Comparison of ENCODE assay signal across 18 cellular contexts in genomic region chr3:67614195-67614594, GRCh38.
"Had no signal": no experiment of that assay in that cellular context is flagged by ENCODE, and none has a peak within 500 bp of the region (broad histone marks: within the 10 kb centered on the region; RNA-seq: fewer than 3 reads in every experiment).

No MANE protein-coding gene starts in this region.

- ATAC-seq: activated T-cell treated with anti-CD3 and anti-CD28 coated beads, Interleukin-2, amount 50 U/mL, for 72 hours; body of pancreas; left colon; mucosa of descending colon; natural killer cell; psoas muscle had no signal

- H3K9me3 ChIP-seq: body of pancreas, esophagus muscularis mucosa, mucosa of descending colon, psoas muscle, sigmoid colon had no signal

- H3K4me1 ChIP-seq: body of pancreas, psoas muscle, sigmoid colon had no signal

- H3K27me3 ChIP-seq: body of pancreas, dorsolateral prefrontal cortex, esophagus muscularis mucosa, sigmoid colon had no signal

- H3K9me3 Mint-ChIP-seq: activated T-cell treated with anti-CD3 and anti-CD28 coated beads, Interleukin-2, amount 50 U/mL, for 72 hours; natural killer cell; T-helper 2 cell treated with Interferon-gamma antibody and Interleukin-4, amounts not matched to agents 5 μg/mL and 100 μg/mL, for 36 hours had no signal

- H3K27ac Mint-ChIP-seq: activated CD4-positive, alpha-beta memory T cell treated with anti-CD3 and anti-CD28 coated beads, Interleukin-2, amount 10 ng/mL, durations not matched to agents 7 days and 5 days; activated T-cell treated with anti-CD3 and anti-CD28 coated beads, Interleukin-2, amount 50 U/mL, for 72 hours; natural killer cell; T-helper 2 cell treated with Interferon-gamma antibody and Interleukin-4, amounts not matched to agents 5 μg/mL and 100 μg/mL, for 36 hours had no signal

- DNase-seq: activated CD4-positive, alpha-beta memory T cell treated with anti-CD3 and anti-CD28 coated beads, Interleukin-2, amount 10 ng/mL, durations not matched to agents 7 days and 5 days; activated CD4-positive, alpha-beta T cell treated with anti-CD3 and anti-CD28 coated beads for 1 hour; activated T-cell treated with anti-CD3 and anti-CD28 coated beads, Interleukin-2, amount 50 U/mL, for 72 hours; body of pancreas; cerebellar nuclear complex; dorsolateral prefrontal cortex; left colon; mammary epithelial cell; mucosa of descending colon; natural killer cell; occipital lobe; psoas muscle; sigmoid colon; stimulated activated CD4-positive, alpha-beta T cell treated with anti-CD3 and anti-CD28 coated beads, Interleukin-2, amount 100 ng/mL, for 48 hours; stimulated activated CD8-positive, alpha-beta memory T cell treated with anti-CD3 and anti-CD28 coated beads, Interleukin-4, amount 100 ng/mL, for 48 hours; SW 1271 had no signal

- H3K4me3 Mint-ChIP-seq: activated CD4-positive, alpha-beta memory T cell treated with anti-CD3 and anti-CD28 coated beads, Interleukin-2, amount 10 ng/mL, durations not matched to agents 7 days and 5 days; activated T-cell treated with anti-CD3 and anti-CD28 coated beads, Interleukin-2, amount 50 U/mL, for 72 hours; natural killer cell; T-helper 2 cell treated with Interferon-gamma antibody and Interleukin-4, amounts not matched to agents 5 μg/mL and 100 μg/mL, for 36 hours had no signal

- H3K27me3 Mint-ChIP-seq: activated CD4-positive, alpha-beta memory T cell treated with anti-CD3 and anti-CD28 coated beads, Interleukin-2, amount 10 ng/mL, durations not matched to agents 7 days and 5 days had no signal

- H3K27ac ChIP-seq: body of pancreas, dorsolateral prefrontal cortex, esophagus muscularis mucosa, psoas muscle, sigmoid colon had no signal

- H3K4me3 ChIP-seq: body of pancreas, dorsolateral prefrontal cortex, esophagus muscularis mucosa, mucosa of descending colon, psoas muscle, sigmoid colon had no signal
